Comparison of ENCODE assay signal across 10 cellular contexts in genomic region chr3:11624161-11624560, GRCh38. TPM values are rescaled to one million over a fixed set of nuclear protein-coding genes. Genes with fewer than 3 reads are reported as not detected.
DNase-seq lines count a peak whose midpoint lies in the region; TF ChIP-seq lines count a peak whose summit lies in the region.
"Had no signal": no experiment of that assay in that cellular context is flagged by ENCODE, and none has a peak within 500 bp of the region (broad histone marks: within the 10 kb centered on the region; RNA-seq: fewer than 3 reads in every experiment).

No MANE protein-coding gene starts in this region.

- no peak overlapping the region for H3K4me3 ChIP-seq in Caco-2 (ENCODE audit: low read depth, low read length)
- H3K4me3 ChIP-seq: testis had no signal

- H3K4me1 Mint-ChIP-seq in immature natural killer cell (peaks cover 76 to 94% of the 10 kb centered on the region in 2 donors), Caco-2 (ENCODE audit: low read depth, unreplicated experiment) (peaks cover 29% of the 10 kb centered on the region)

- H3K27ac ChIP-seq in KOPT-K1 (ENCODE audit: low read depth, low read length, poor library complexity, severe bottlenecking) = peak overlapping the region; percentile 6
- H3K27ac ChIP-seq: testis had no signal

- H3K4me1 ChIP-seq in Caco-2 = peaks cover 34% of the 10 kb centered on the region

- H3K36me3 Mint-ChIP-seq in immature natural killer cell (no peaks in the 10 kb centered on the region), Caco-2 (ENCODE audit: insufficient read depth, unreplicated experiment) (peaks cover 9% of the 10 kb centered on the region)

- no peaks in the 10 kb centered on the region for H3K9me3 ChIP-seq in KOPT-K1 (ENCODE audit: insufficient read depth, low read length, poor library complexity, severe bottlenecking)
- no peaks in the 10 kb centered on the region for H3K9me3 ChIP-seq in Caco-2
- H3K9me3 ChIP-seq: testis had no signal

- BruUV-seq in Caco-2 (replicated peaks; lab: Mats Ljungman, UMichigan) = no TSS peak

- DNase-seq in activated T-cell treated with anti-CD3 and anti-CD28 coated beads for 24 hours (ENCODE audit: low read depth) (peak; percentile 69), immature natural killer cell (peak in 2 of 3 donors; percentile 17 to 19), DMS153 (lab: John Stamatoyannopoulos, UW) (no peak), HEK293T (ENCODE audit: extremely low spot score) (no peak), Kasumi-1 (lab: John Stamatoyannopoulos, UW) (no peak), Caco-2 (no peak)
- DNase-seq in stimulated activated CD8-positive, alpha-beta memory T cell treated with anti-CD3 and anti-CD28 coated beads, Interleukin-7, amount 100 ng/mL, for 48 hours (ENCODE audit: extremely low read depth in 1 of 2, low read depth in 1 of 2) = peak; percentile 57 to 82
- DNase-seq: NCI-H1417 treated with DMSO at 0.1 percent for 48 hours, testis had no signal

- POLR2A ChIA-PET in HEK293T (lab: Yijun Ruan, JAX) = no interaction called here
- POLR2A ChIA-PET in Caco-2 (lab: Charles Lee) = no interaction called here

- H3K36me3 ChIP-seq in KOPT-K1 (ENCODE audit: insufficient read depth, low read length) (no peaks in the 10 kb centered on the region), Caco-2 (ENCODE audit: control insufficient read depth, insufficient read depth, low read length) (no peaks in the 10 kb centered on the region)

- CTCF ChIA-PET in HEK293T (lab: Yijun Ruan, JAX) = no interaction called here
- CTCF ChIA-PET in Caco-2 (lab: Charles Lee) = no interaction called here

- intact Hi-C loops in Caco-2 (cut with micrococcal nuclease; ENCODE audit: unreplicated experiment) = no loop called here

- H3K27me3 ChIP-seq in Caco-2 (replicated peaks; ENCODE audit: control insufficient read depth, insufficient read depth, low read length) = no peaks in the 10 kb centered on the region
- H3K27me3 ChIP-seq: testis had no signal

- no peaks in the 10 kb centered on the region for H3K9me3 Mint-ChIP-seq in immature natural killer cell
- H3K9me3 Mint-ChIP-seq in Caco-2 (ENCODE audit: unreplicated experiment) = no peaks in the 10 kb centered on the region

- no peak for TF ChIP-seq CTCF in Caco-2 (IDR thresholded peaks at IDR 0.05; ENCODE audit: insufficient read depth in 1 of 2, low read depth in 1 of 2, low read length in 1 of 2, severe bottlenecking in 1 of 2, unreplicated experiment in 1 of 2)

- H3K4me3 Mint-ChIP-seq in immature natural killer cell = peak overlapping the region; percentile 22 to 63 (median 45)
- H3K4me3 Mint-ChIP-seq in Caco-2 (ENCODE audit: unreplicated experiment) = no peak overlapping the region

- H3K27me3 Mint-ChIP-seq in immature natural killer cell (ENCODE audit: low read depth in 3 of 3) (no peaks in the 10 kb centered on the region), Caco-2 (ENCODE audit: insufficient read depth, unreplicated experiment) (no peaks in the 10 kb centered on the region)

- H3K27ac Mint-ChIP-seq in immature natural killer cell (peak overlapping the region; percentile 9 to 71 (median 52)), Caco-2 (ENCODE audit: unreplicated experiment) (no peak overlapping the region)

TF ChIP-seq in HEK293T, 16 proteins besides CTCF, POLR2A, EP300 and RAD21:
- TF ChIP-seq SUZ12 (IDR thresholded peaks at IDR 0.05) = no peak
- TF ChIP-seq L3MBTL2 (conservative IDR thresholded peaks at IDR 0.05) = no peak
- TF ChIP-seq BHLHE40 (IDR thresholded peaks at IDR 0.05; ENCODE audit: borderline replicate concordance) = no peak
- no peak for TF ChIP-seq ARNT (IDR thresholded peaks at IDR 0.05)
- no peak for TF ChIP-seq SP1 (IDR thresholded peaks at IDR 0.05)
- no peak for TF ChIP-seq ELF4 (IDR thresholded peaks at IDR 0.05)
- TF ChIP-seq NFRKB (IDR thresholded peaks at IDR 0.05) = no peak
- TF ChIP-seq PKNOX1 (IDR thresholded peaks at IDR 0.05) = no peak
- TF ChIP-seq FOXA1 (IDR thresholded peaks at IDR 0.05) = no peak
- TF ChIP-seq FOXM1 (IDR thresholded peaks at IDR 0.05; ENCODE audit: borderline replicate concordance) = no peak
- no peak for TF ChIP-seq HDGF (IDR thresholded peaks at IDR 0.05; ENCODE audit: borderline replicate concordance)
- TF ChIP-seq ZNF384 (IDR thresholded peaks at IDR 0.05) = no peak
- TF ChIP-seq CTBP1 (IDR thresholded peaks at IDR 0.05; ENCODE audit: borderline replicate concordance) = no peak

RNA-seq across cellular contexts. Expression of gene VGLL4, which starts 19.6 kb away (rescaled TPM):
- 10 to 100 TPM; 11.9 to 44.4 (median 25.6) TPM for polyA plus RNA-seq in immature natural killer cell
- 42.8 and 46.1 TPM in 2 replicates for total RNA-seq in Caco-2 (2022)

Comparison
In these comparisons a context has a peak if more than half of its experiments do, and no peak if none do; other contexts are left out.
1. DNase-seq: peak in activated T-cell treated with anti-CD3 and anti-CD28 coated beads for 24 hours (single experiment), immature natural killer cell (2 of 3) and stimulated activated CD8-positive, alpha-beta memory T cell treated with anti-CD3 and anti-CD28 coated beads, Interleukin-7, amount 100 ng/mL, for 48 hours (2 of 2); none in DMS153 (single experiment), HEK293T (single experiment), Kasumi-1 (0 of 2) and Caco-2 (0 of 2).